2 cellular contexts compared by ENCODE assay signal in the genomic region with DNA sequence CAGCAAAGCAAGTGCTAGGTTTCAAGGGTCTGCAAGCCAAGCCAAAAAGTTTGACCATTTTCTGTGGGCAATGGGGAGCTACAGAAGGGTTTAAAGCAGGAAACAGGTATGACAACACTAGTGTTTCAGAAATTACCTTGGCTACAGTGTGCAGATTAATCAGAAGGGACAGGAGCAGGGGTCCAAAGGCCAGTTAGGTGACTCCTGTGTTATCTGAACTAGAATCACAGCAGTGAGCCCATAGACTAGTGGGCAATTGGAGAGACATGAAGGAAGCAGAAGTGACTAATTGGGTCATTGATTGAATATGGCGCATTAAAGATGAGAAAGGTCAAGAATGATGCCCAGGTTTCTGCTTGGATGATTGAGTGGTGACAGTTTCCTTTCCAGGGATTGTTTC.
A peak's percentile ranks its signal among the peaks of the same experiment; 100 is the strongest.
TF ChIP-seq lines count a peak whose summit lies in the region.

No MANE protein-coding gene starts in this region.

TF ChIP-seq in IMR-90, 13 proteins besides CTCF, POLR2A, EP300 and RAD21:
- no peak for TF ChIP-seq MAFK (IDR thresholded peaks at IDR 0.05; ENCODE audit: low read depth, low read length)
- TF ChIP-seq NFE2L2 (IDR thresholded peaks at IDR 0.05; ENCODE audit: low read depth, low read length) = no peak
- TF ChIP-seq BHLHE40 (IDR thresholded peaks at IDR 0.05; ENCODE audit: low read depth, low read length) = no peak
- no peak for TF ChIP-seq RFX5 (IDR thresholded peaks at IDR 0.05; ENCODE audit: low read depth, low read length)
- no peak for TF ChIP-seq RCOR1 (IDR thresholded peaks at IDR 0.05; ENCODE audit: insufficient replicate concordance, low read length)
- TF ChIP-seq MXI1 (IDR thresholded peaks at IDR 0.05; ENCODE audit: borderline replicate concordance, low read depth, low read length) = no peak

TF ChIP-seq in HepG2, 621 proteins besides CTCF, POLR2A, EP300 and RAD21:
- TF ChIP-seq HNF4A (CRISPR knock-in tag; IDR thresholded peaks at IDR 0.05) = peak; percentile 31; the same call in 1 of the 2 replicates
- no peak for TF ChIP-seq GATAD2A (CRISPR knock-in tag; IDR thresholded peaks at IDR 0.05)
TF ChIP-seq in HepG2: peak in this region for 1.
